ENCODE assay signal across 18 cellular contexts in genomic region chr12:132787877-132788276, GRCh38. TPM values are rescaled to one million over a fixed set of nuclear protein-coding genes. Genes with fewer than 3 reads are reported as not detected.
DNase-seq lines count a peak whose midpoint lies in the region; ATAC-seq, FAIRE-seq and TF ChIP-seq lines count a peak whose summit lies in the region.
"Had no signal": no experiment of that assay in that cellular context is flagged by ENCODE, and none has a peak within 500 bp of the region (broad histone marks: within the 10 kb centered on the region; RNA-seq: fewer than 3 reads in every experiment).

No MANE protein-coding gene starts in this region.

- H3K4me3 Mint-ChIP-seq in activated T-cell treated with anti-CD3 and anti-CD28 coated beads, Interleukin-2, amount 50 U/mL, for 24 hours, result no peak overlapping the region
- no peak overlapping the region for H3K4me3 Mint-ChIP-seq in neural progenitor cell
- H3K4me3 Mint-ChIP-seq: B cell; CD4-positive, alpha-beta T cell; IgD-negative memory B cell had no signal

- H3K4me1 ChIP-seq in HCT116 (ENCODE audit: control insufficient read depth in 1 of 2, insufficient read depth in 2 of 2, low read length in 2 of 2) (no peaks in the 10 kb centered on the region), K562 (replicated peaks in 1 of 2; ENCODE audit: control insufficient read depth in 2 of 2, insufficient read depth in 2 of 2, low read length in 2 of 2) (peaks cover 0 to 7% of the 10 kb centered on the region in 2 experiments; a peak in 1 of 5 replicates), neural progenitor cell (no peaks in the 10 kb centered on the region)

- CTCF ChIA-PET in HCT116 (lab: Charles Lee), result no interaction called here
- CTCF ChIA-PET in K562 (lab: Yijun Ruan, JAX; ENCODE audit: low intra/inter-chr PET ratio), result no interaction called here

- 98% methylated on average over 10 of the region's 15 CpGs for WGBS in K562 (ENCODE audit: insufficient coverage, low coverage, missing lambda C conversion rate)

- TF ChIP-seq RAD21 in HCT116 (IDR thresholded peaks at IDR 0.05; ENCODE audit: low read depth) (no peak), K562 (CRISPR knock-in tag; conservative IDR thresholded peaks at IDR 0.05 in 1 of 2, IDR thresholded peaks at IDR 0.05 in 1 of 2) (no peak)

- H3K9me1 ChIP-seq in K562 (ENCODE audit: control insufficient read depth, insufficient read depth, low read length), result no peaks in the 10 kb centered on the region

- no peak for FAIRE-seq in K562 (lab: Jason Lieb, UNC)

- TF ChIP-seq POLR2A in HCT116 (IDR thresholded peaks at IDR 0.05; ENCODE audit: borderline replicate concordance, extremely low read depth, insufficient read depth, insufficient read length) (no peak), K562 (conservative IDR thresholded peaks at IDR 0.05) (no peak)

- RAD21 ChIA-PET in HCT116 (lab: Charles Lee; ENCODE audit: low non-redundant PET in 1 of 2, low total read pairs in 2 of 2, uncharacterized antibody in 2 of 2, unreplicated experiment in 2 of 2), result no interaction called here

- H3K9ac ChIP-seq in HCT116 (ENCODE audit: low read length) (no peak overlapping the region), K562 (ENCODE audit: insufficient read depth in 1 of 2, low read depth in 2 of 2, low read length in 2 of 2) (no peak overlapping the region), neural progenitor cell (no peak overlapping the region)

- H3F3A ChIP-seq in neural progenitor cell (ENCODE audit: low read depth), result no peaks in the 10 kb centered on the region

- TF ChIP-seq EP300 in K562 (IDR thresholded peaks at IDR 0.05; ENCODE audit: low read length), result no peak

- H3K9me2 ChIP-seq in HCT116 (ENCODE audit: insufficient read depth), result no peaks in the 10 kb centered on the region

- H3K4me2 ChIP-seq in HCT116 (ENCODE audit: low read length), result no peak overlapping the region
- no peak overlapping the region for H3K4me2 ChIP-seq in K562 (ENCODE audit: insufficient read depth, low read length)
- no peak overlapping the region for H3K4me2 ChIP-seq in neural progenitor cell

- no peaks in the 10 kb centered on the region for H3K79me2 ChIP-seq in HCT116 (ENCODE audit: insufficient read depth, low read length)
- H3K79me2 ChIP-seq in K562 (ENCODE audit: control insufficient read depth, insufficient read depth, low read length), result no peaks in the 10 kb centered on the region; the same call in 2 of the 3 replicates
- H3K79me2 ChIP-seq in neural progenitor cell (ENCODE audit: low read depth), result no peaks in the 10 kb centered on the region

- H3K36me3 Mint-ChIP-seq in activated T-cell treated with anti-CD3 and anti-CD28 coated beads, Interleukin-2, amount 50 U/mL, for 24 hours (ENCODE audit: low read depth), result peaks cover 88% of the 10 kb centered on the region
- H3K36me3 Mint-ChIP-seq in neural progenitor cell, result peaks cover 47% of the 10 kb centered on the region

- no peak for DNase-seq in activated T-cell treated with anti-CD3 and anti-CD28 coated beads, Interleukin-2, amount 50 U/mL, for 24 hours
- no peak for DNase-seq in activated T-cell treated with anti-CD3 and anti-CD28 coated beads, Interleukin-2, amount 50 U/mL, for 1 hour
- DNase-seq in HCT116 (ENCODE audit: low read depth, low spot score) (no peak), K562 (ENCODE audit: extremely low read depth in 1 of 4, low spot score in 3 of 4) (no peak), neural progenitor cell (ENCODE audit: low spot score) (no peak), NCI-H446 (lab: John Stamatoyannopoulos, UW) (no peak), EL (no peak)
- DNase-seq: CD4-positive, alpha-beta T cell; NCI-H1105; NCI-H1694 treated with DMSO at 0.1 percent for 48 hours; NCI-H2107; NCI-H2227 treated with DMSO at 0.1 percent for 48 hours; NCI-H526; SIG-M5 had no signal

- H2AFZ ChIP-seq in HCT116 (ENCODE audit: low read depth, low read length, poor library complexity, severe bottlenecking) (no peak overlapping the region), K562 (ENCODE audit: low read depth, low read length) (no peak overlapping the region), neural progenitor cell (replicated peaks) (no peak overlapping the region)

- H4K20me1 ChIP-seq in HCT116 (ENCODE audit: insufficient read depth) (no peaks in the 10 kb centered on the region), K562 (replicated peaks; ENCODE audit: control insufficient read depth, insufficient read depth, low read length) (no peaks in the 10 kb centered on the region), neural progenitor cell (ENCODE audit: low read depth) (no peaks in the 10 kb centered on the region)

- peaks cover 7 to 8% of the 10 kb centered on the region in 2 experiments; a peak in 3 of 4 replicates for H3K36me3 ChIP-seq in HCT116 (ENCODE audit: control insufficient read depth in 1 of 2, insufficient read depth in 2 of 2, low read length in 2 of 2)
- peaks cover 69% of the 10 kb centered on the region; the same call in 2 of the 3 replicates for H3K36me3 ChIP-seq in K562 (ENCODE audit: control insufficient read depth, insufficient read depth, low read length)
- no peaks in the 10 kb centered on the region for H3K36me3 ChIP-seq in neural progenitor cell

- TF ChIP-seq CTCF in HCT116 (IDR thresholded peaks at IDR 0.05 in 2 of 3, conservative IDR thresholded peaks at IDR 0.05 in 1 of 3; ENCODE audit: borderline replicate concordance in 1 of 3, insufficient read depth in 1 of 3, low read depth in 2 of 3, low read length in 2 of 3) (no peak), K562 (IDR thresholded peaks at IDR 0.05 in 2 of 3, conservative IDR thresholded peaks at IDR 0.05 in 1 of 3; ENCODE audit: insufficient read depth in 2 of 3, low read depth in 1 of 3, low read length in 3 of 3) (no peak), neural progenitor cell (IDR thresholded peaks at IDR 0.05) (no peak)

- intact Hi-C loops in HCT116 (cut with micrococcal nuclease) (no loop called here), K562 (cut with micrococcal nuclease) (no loop called here)

- H3K27ac ChIP-seq in HCT116 (ENCODE audit: low read depth, low read length) (no peak overlapping the region), K562 (ENCODE audit: extremely low read depth, low read depth, low read length) (no peak overlapping the region), neural progenitor cell (no peak overlapping the region)
- H3K27ac ChIP-seq: 22Rv1 had no signal

- ATAC-seq in HCT116, result peak; percentile 26; the same call in 1 of the 2 replicates
- ATAC-seq in K562, result no peak
- ATAC-seq in GM21825 (IDR thresholded peaks at IDR 0.05; ENCODE audit: unreplicated experiment), result no peak

- H3K9me3 Mint-ChIP-seq in activated T-cell treated with anti-CD3 and anti-CD28 coated beads, Interleukin-2, amount 50 U/mL, for 24 hours, result no peaks in the 10 kb centered on the region
- no peaks in the 10 kb centered on the region for H3K9me3 Mint-ChIP-seq in neural progenitor cell
- H3K9me3 Mint-ChIP-seq: CD4-positive, alpha-beta T cell; IgD-negative memory B cell had no signal

- H3K4me3 ChIP-seq in HCT116 (replicated peaks in 1 of 2; ENCODE audit: low read depth in 1 of 2, low read length in 2 of 2), result no peak overlapping the region
- no peak overlapping the region for H3K4me3 ChIP-seq in K562
- H3K4me3 ChIP-seq in neural progenitor cell, result no peak overlapping the region

- in situ Hi-C loops in K562 (cut with MboI), result no loop called here

- BruUV-seq in HCT116 (replicated peaks; lab: Mats Ljungman, UMichigan) (no TSS peak), K562 (replicated peaks; lab: Mats Ljungman, UMichigan) (no TSS peak)

- peak overlapping the region; percentile 50 for H3K27ac Mint-ChIP-seq in activated T-cell treated with anti-CD3 and anti-CD28 coated beads, Interleukin-2, amount 50 U/mL, for 24 hours
- peak overlapping the region; percentile 69 for H3K27ac Mint-ChIP-seq in neural progenitor cell
- H3K27ac Mint-ChIP-seq: B cell; CD4-positive, alpha-beta T cell had no signal

- H3K9me3 ChIP-seq in HCT116 (ENCODE audit: control insufficient read depth in 1 of 2, insufficient read depth in 1 of 2, low read depth in 1 of 2, low read length in 2 of 2), result no peaks in the 10 kb centered on the region
- no peaks in the 10 kb centered on the region for H3K9me3 ChIP-seq in K562 (replicated peaks; ENCODE audit: control insufficient read depth, insufficient read depth, low read depth, low read length)
- no peaks in the 10 kb centered on the region for H3K9me3 ChIP-seq in neural progenitor cell (ENCODE audit: low read depth)

- no peaks in the 10 kb centered on the region for H3K4me1 Mint-ChIP-seq in activated T-cell treated with anti-CD3 and anti-CD28 coated beads, Interleukin-2, amount 50 U/mL, for 24 hours (ENCODE audit: low read depth)
- no peaks in the 10 kb centered on the region for H3K4me1 Mint-ChIP-seq in neural progenitor cell
- H3K4me1 Mint-ChIP-seq: B cell had no signal

- no peaks in the 10 kb centered on the region for H3K27me3 ChIP-seq in HCT116 (ENCODE audit: insufficient read depth, low read length)
- H3K27me3 ChIP-seq in K562 (ENCODE audit: control insufficient read depth in 2 of 2, insufficient read depth in 2 of 2, low read length in 2 of 2), result no peaks in the 10 kb centered on the region
- no peaks in the 10 kb centered on the region for H3K27me3 ChIP-seq in neural progenitor cell

- POLR2A ChIA-PET in HCT116 (lab: Charles Lee), result no interaction called here
- POLR2A ChIA-PET in K562 (lab: Yijun Ruan, JAX), result no interaction called here

- no peaks in the 10 kb centered on the region for H3K27me3 Mint-ChIP-seq in activated T-cell treated with anti-CD3 and anti-CD28 coated beads, Interleukin-2, amount 50 U/mL, for 24 hours
- peaks cover 4% of the 10 kb centered on the region for H3K27me3 Mint-ChIP-seq in neural progenitor cell (ENCODE audit: insufficient read depth, low read depth)
- H3K27me3 Mint-ChIP-seq: B cell; CD4-positive, alpha-beta T cell; IgD-negative memory B cell had no signal

RNA-seq across cellular contexts. Expression of gene ANKLE2, which starts 26.2 kb away (rescaled TPM):
- total RNA-seq in HCT116 (2021; ENCODE audit: unreplicated experiment), result 68.8 TPM
- polyA plus RNA-seq in HCT116 (2012), result 61.0 and 74.0 TPM in 2 replicates
- total RNA-seq in K562 (2011; cell fraction: chromatin; rRNA removed; ENCODE audit: low replicate concordance), result 353 and 486 TPM in 2 replicates
- 225 and 254 TPM in 2 replicates for total RNA-seq in K562 (2011; cell fraction: nucleolus; rRNA removed)
- 264 and 271 TPM in 2 replicates for total RNA-seq in K562 (2011; cell fraction: nucleoplasm; rRNA removed)
- 33.6 and 42.3 TPM in 2 replicates for total RNA-seq in K562 (2014; rRNA removed)
- 44.0 and 45.6 TPM in 2 replicates for total RNA-seq in K562 (2014; rRNA removed; fragmentation: Illumina TruSeq; extraction: Trizol)
- 49.5 and 50.4 TPM in 2 replicates for total RNA-seq in K562 (2015; rRNA removed; fragmentation: Illumina TruSeq; extraction: Trizol)
- 54.3 and 56.9 TPM in 2 replicates for total RNA-seq in K562 (2021)
- polyA plus RNA-seq in K562 (2011; rRNA removed), result 57.7 and 69.0 TPM in 2 replicates
- polyA plus RNA-seq in K562 (2011; cell fraction: cytosol; rRNA removed), result 41.4 and 48.0 TPM in 2 replicates
- 224 and 322 TPM in 2 replicates for polyA plus RNA-seq in K562 (2011; cell fraction: nucleus; rRNA removed)
- 39.1 and 44.5 TPM in 2 replicates for polyA plus RNA-seq in K562 (2012)
- 43.6 and 46.3 TPM in 2 replicates for polyA plus RNA-seq in K562 (2014; fragmentation: Illumina TruSeq; extraction: Trizol)
- polyA plus RNA-seq in K562 (2014; fragmentation: Nextera tagmentation; extraction: Ambion mirVana), result 1 to 10 TPM; 3.2 TPM
- polyA plus RNA-seq in K562 (2014; rRNA removed), result 49.7 and 51.6 TPM in 2 replicates
- polyA minus RNA-seq in K562 (2011; rRNA and poly(A)+ RNA removed), result 139 and 163 TPM in 2 replicates
- 46.5 and 72.4 TPM in 2 replicates for polyA minus RNA-seq in K562 (2011; cell fraction: cytosol; rRNA and poly(A)+ RNA removed)
- 105 and 129 TPM in 2 replicates for polyA minus RNA-seq in K562 (2011; cell fraction: nucleus; rRNA and poly(A)+ RNA removed)
- 59.1 and 65.7 TPM in 2 replicates for total RNA-seq in neural progenitor cell (ENCODE audit: low replicate concordance)

RNA-seq across cellular contexts. Expression of gene GOLGA3, which starts 40.8 kb away (rescaled TPM):
- total RNA-seq in HCT116 (2021; ENCODE audit: unreplicated experiment), result 35.1 TPM
- 12.2 and 17.0 TPM in 2 replicates for polyA plus RNA-seq in HCT116 (2012)
- total RNA-seq in K562 (2011; cell fraction: chromatin; rRNA removed; ENCODE audit: low replicate concordance), result 144 and 257 TPM in 2 replicates
- 92.6 and 108 TPM in 2 replicates for total RNA-seq in K562 (2011; cell fraction: nucleolus; rRNA removed)
- total RNA-seq in K562 (2011; cell fraction: nucleoplasm; rRNA removed), result 87.7 and 106 TPM in 2 replicates
- 36.1 and 38.7 TPM in 2 replicates for total RNA-seq in K562 (2014; rRNA removed)
- total RNA-seq in K562 (2014; rRNA removed; fragmentation: Illumina TruSeq; extraction: Trizol), result 17.0 and 19.0 TPM in 2 replicates
- 21.2 and 22.8 TPM in 2 replicates for total RNA-seq in K562 (2015; rRNA removed; fragmentation: Illumina TruSeq; extraction: Trizol)
- 41.7 and 48.1 TPM in 2 replicates for total RNA-seq in K562 (2021)
- polyA plus RNA-seq in K562 (2011; rRNA removed), result 15.0 and 20.2 TPM in 2 replicates
- 21.4 and 25.3 TPM in 2 replicates for polyA plus RNA-seq in K562 (2011; cell fraction: cytosol; rRNA removed)
- polyA plus RNA-seq in K562 (2011; cell fraction: nucleus; rRNA removed), result 38.5 and 43.6 TPM in 2 replicates
- 12.5 and 13.1 TPM in 2 replicates for polyA plus RNA-seq in K562 (2012)
- polyA plus RNA-seq in K562 (2014; fragmentation: Illumina TruSeq; extraction: Trizol), result 9.0 and 11.8 TPM in 2 replicates
- 1 to 10 TPM; 1.9 to 2.9 TPM for polyA plus RNA-seq in K562 (2014; fragmentation: Nextera tagmentation; extraction: Ambion mirVana)
- 18.4 and 18.6 TPM in 2 replicates for polyA plus RNA-seq in K562 (2014; rRNA removed)
- 26.2 and 28.2 TPM in 2 replicates for polyA minus RNA-seq in K562 (2011; rRNA and poly(A)+ RNA removed)
- 43.5 and 57.6 TPM in 2 replicates for polyA minus RNA-seq in K562 (2011; cell fraction: cytosol; rRNA and poly(A)+ RNA removed)
- 18.7 and 48.9 TPM in 2 replicates for polyA minus RNA-seq in K562 (2011; cell fraction: nucleus; rRNA and poly(A)+ RNA removed)
- total RNA-seq in neural progenitor cell (ENCODE audit: low replicate concordance), result 8.5 and 19.4 TPM in 2 replicates
